22 cellular contexts compared by ENCODE assay signal in genomic region chr1:183602510-183602909, GRCh38. TPM values are rescaled to one million over a fixed set of nuclear protein-coding genes. Genes with fewer than 3 reads are reported as not detected.
DNase-seq lines count a peak whose midpoint lies in the region; ATAC-seq, FAIRE-seq and TF ChIP-seq lines count a peak whose summit lies in the region.
"Had no signal": no experiment of that assay in that cellular context is flagged by ENCODE, and none has a peak within 500 bp of the region (broad histone marks: within the 10 kb centered on the region; RNA-seq: fewer than 3 reads in every experiment).

No MANE protein-coding gene starts in this region.

- H3K36me3 ChIP-seq in GM12878 (ENCODE audit: control insufficient read depth in 2 of 2, insufficient read depth in 2 of 2, low read length in 1 of 2) (no peaks in the 10 kb centered on the region), hepatocyte (replicated peaks; ENCODE audit: insufficient read depth, low read depth) (no peaks in the 10 kb centered on the region), MG63 (no peaks in the 10 kb centered on the region)
- H3K36me3 ChIP-seq: BLaER1 had no signal

- H3K27me3 ChIP-seq in GM12878 (replicated peaks in 1 of 2; ENCODE audit: control insufficient read depth in 2 of 2, insufficient read depth in 2 of 2, low read length in 1 of 2): no peaks in the 10 kb centered on the region
- H3K27me3 ChIP-seq in hepatocyte: no peaks in the 10 kb centered on the region
- H3K27me3 ChIP-seq in MG63: no peaks in the 10 kb centered on the region
- H3K27me3 ChIP-seq: BLaER1 had no signal

- H3K9me3 Mint-ChIP-seq in CD14-positive monocyte: peaks cover 0 to 3% (median 0%) of the 10 kb centered on the region in 7 donors
- no peaks in the 10 kb centered on the region for H3K9me3 Mint-ChIP-seq in HFFc6
- no peaks in the 10 kb centered on the region for H3K9me3 Mint-ChIP-seq in activated naive CD4-positive, alpha-beta T cell treated with anti-CD3 and anti-CD28 coated beads, Interleukin-2, amount 10 ng/mL, durations not matched to agents 7 days and 5 days
- H3K9me3 Mint-ChIP-seq: CD8-positive, alpha-beta T cell; IgD-negative memory B cell had no signal

- intact Hi-C loops in CD14-positive monocyte (cut with micrococcal nuclease) (no loop called here), GM12878 (cut with micrococcal nuclease; ENCODE audit: unreplicated experiment) (loop anchor here (5.0 kb wide), 1 partner anchor 240 kb away; no protein-coding TSS in a partner anchor)

- no peak for TF ChIP-seq RAD21 in GM12878 (IDR thresholded peaks at IDR 0.05; ENCODE audit: insufficient read depth, low read depth, low read length)

- H3K27me3 Mint-ChIP-seq in CD14-positive monocyte (ENCODE audit: low read depth in 3 of 3) (no peaks in the 10 kb centered on the region), HFFc6 (ENCODE audit: insufficient read depth) (no peaks in the 10 kb centered on the region; the same call in none of the 2 replicates)
- H3K27me3 Mint-ChIP-seq in activated naive CD4-positive, alpha-beta T cell treated with anti-CD3 and anti-CD28 coated beads, Interleukin-2, amount 10 ng/mL, durations not matched to agents 7 days and 5 days: peaks cover 38% of the 10 kb centered on the region
- H3K27me3 Mint-ChIP-seq: IgD-negative memory B cell had no signal

- FAIRE-seq in GM12878 (lab: Jason Lieb, UNC): no peak
- FAIRE-seq: GM12891 had no signal

- H3K9ac ChIP-seq in GM12878 (ENCODE audit: control insufficient read depth, insufficient read depth, low read length): no peak overlapping the region
- H3K9ac ChIP-seq: BLaER1 had no signal

- no peak overlapping the region for H3K27ac ChIP-seq in GM12878 (ENCODE audit: control insufficient read depth, insufficient read depth)
- peak overlapping the region; percentile 73 for H3K27ac ChIP-seq in hepatocyte
- H3K27ac ChIP-seq: BLaER1 had no signal

- SMC1A ChIA-PET in GM12878 (lab: Charles Lee; ENCODE audit: uncharacterized antibody, unreplicated experiment): interaction anchor here (0.9 to 12.6 kb wide), 6 partner anchors 12 to 56 kb away, joined by 3 to 363 read pairs (median 4); partner anchors contain the start of gene NCF2

- RAD21 ChIA-PET in GM12878 (lab: Charles Lee; ENCODE audit: unreplicated experiment): interaction anchor here (0.6 to 8.5 kb wide), 5 partner anchors 12 to 296 kb away, joined by 3 to 188 read pairs (median 3); partner anchors contain the start of gene NCF2

- TF ChIP-seq CTCF in CD14-positive monocyte (IDR thresholded peaks at IDR 0.05) (no peak), HFFc6 (IDR thresholded peaks at IDR 0.05) (no peak), GM12878 (IDR thresholded peaks at IDR 0.05 in 2 of 3, conservative IDR thresholded peaks at IDR 0.05 in 1 of 3; ENCODE audit: control insufficient read depth in 2 of 3, extremely low read depth in 1 of 3, insufficient read depth in 1 of 3, low read depth in 3 of 3, low read length in 3 of 3) (no peak), hepatocyte (IDR thresholded peaks at IDR 0.05; ENCODE audit: poor library complexity) (no peak)

- TF ChIP-seq EP300 in GM12878 (IDR thresholded peaks at IDR 0.05; ENCODE audit: borderline replicate concordance in 1 of 2, control insufficient read depth in 1 of 2, low read depth in 2 of 2, low read length in 2 of 2): no peak

- H4K20me1 ChIP-seq in GM12878 (ENCODE audit: control insufficient read depth, insufficient read depth): no peaks in the 10 kb centered on the region
- no peaks in the 10 kb centered on the region for H4K20me1 ChIP-seq in hepatocyte (ENCODE audit: insufficient read depth, poor library complexity, severe bottlenecking)
- H4K20me1 ChIP-seq: BLaER1 had no signal

- H3K4me1 Mint-ChIP-seq in CD14-positive monocyte (peaks cover 93% of the 10 kb centered on the region), HFFc6 (ENCODE audit: low read depth) (peaks cover 75% of the 10 kb centered on the region)
- peaks cover 16% of the 10 kb centered on the region for H3K4me1 Mint-ChIP-seq in activated naive CD4-positive, alpha-beta T cell treated with anti-CD3 and anti-CD28 coated beads, Interleukin-2, amount 10 ng/mL, durations not matched to agents 7 days and 5 days

- CTCF ChIA-PET in GM12878 (lab: Yijun Ruan, JAX): interaction anchor here (0.8 to 9.8 kb wide), 4 partner anchors 12 to 124 kb away, joined by 3 to 152 read pairs (median 4); partner anchors contain the start of gene NCF2
- CTCF ChIA-PET in activated naive CD4-positive, alpha-beta T cell treated with anti-CD3 and anti-CD28 coated beads, Interleukin-2, amount 10 ng/mL, durations not matched to agents 7 days and 5 days (lab: Charles Lee): no interaction called here

- ATAC-seq in GM12878 (peak; percentile 5), GM19328 (IDR thresholded peaks at IDR 0.05; ENCODE audit: unreplicated experiment) (no peak)
- ATAC-seq: CD8-positive, alpha-beta T cell had no signal

- POLR2A ChIA-PET in GM12878 (lab: Charles Lee): interaction anchor here (1.1 to 9.4 kb wide), 2 partner anchors 10 to 49 kb away, joined by 3 to 199 read pairs; partner anchors contain the start of gene NCF2

- no peak overlapping the region for H2AFZ ChIP-seq in GM12878 (ENCODE audit: control insufficient read depth, low read depth, low read length)
- H2AFZ ChIP-seq in hepatocyte: no peak overlapping the region

- no peak overlapping the region for H3K4me2 ChIP-seq in GM12878 (ENCODE audit: control insufficient read depth, insufficient read depth)
- no peak overlapping the region for H3K4me2 ChIP-seq in hepatocyte
- H3K4me2 ChIP-seq: BLaER1 had no signal

- no peaks in the 10 kb centered on the region for H3K79me2 ChIP-seq in GM12878 (ENCODE audit: control insufficient read depth, insufficient read depth, low read length)
- H3K79me2 ChIP-seq in hepatocyte: no peaks in the 10 kb centered on the region

- H3K36me3 Mint-ChIP-seq in CD14-positive monocyte: peaks cover 4 to 15% of the 10 kb centered on the region in 2 donors
- no peaks in the 10 kb centered on the region for H3K36me3 Mint-ChIP-seq in HFFc6 (ENCODE audit: low read depth)
- no peaks in the 10 kb centered on the region for H3K36me3 Mint-ChIP-seq in activated naive CD4-positive, alpha-beta T cell treated with anti-CD3 and anti-CD28 coated beads, Interleukin-2, amount 10 ng/mL, durations not matched to agents 7 days and 5 days
- H3K36me3 Mint-ChIP-seq: CD8-positive, alpha-beta T cell; IgD-negative memory B cell had no signal

- no peaks in the 10 kb centered on the region for H3K9me2 ChIP-seq in hepatocyte (replicated peaks; ENCODE audit: insufficient read depth)

- H3K4me3 Mint-ChIP-seq in CD14-positive monocyte (no peak overlapping the region), HFFc6 (no peak overlapping the region)
- no peak overlapping the region for H3K4me3 Mint-ChIP-seq in activated naive CD4-positive, alpha-beta T cell treated with anti-CD3 and anti-CD28 coated beads, Interleukin-2, amount 10 ng/mL, durations not matched to agents 7 days and 5 days
- H3K4me3 Mint-ChIP-seq: CD8-positive, alpha-beta T cell; IgD-negative memory B cell had no signal

- DNase-seq in CD14-positive monocyte (ENCODE audit: low spot score) (no peak), HFFc6 (no peak), GM12878 (ENCODE audit: low read depth, low spot score) (no peak), hepatocyte (ENCODE audit: low spot score) (no peak), anterior cingulate cortex (lab: John Stamatoyannopoulos, UW) (no peak), MG63 (no peak)
- DNase-seq in activated naive CD4-positive, alpha-beta T cell treated with anti-CD3 and anti-CD28 coated beads, Interleukin-2, amount 10 ng/mL, durations not matched to agents 7 days and 5 days: no peak
- DNase-seq: 8988T; Calu3; CD8-positive, alpha-beta T cell; DMS79 treated with DMSO at 0.1 percent for 48 hours; GF-D8; GOT3; H7; KG1 had no signal

- 94% methylated on average over 1 of the region's 1 CpG for WGBS in GM12878 (ENCODE audit: insufficient coverage, insufficient replicate concordance, low lambda C conversion rate, missing lambda C conversion rate)
- WGBS in hepatocyte (ENCODE audit: low lambda C conversion rate, missing lambda C conversion rate): 100% methylated on average over 1 of the region's 1 CpG

- H3K4me1 ChIP-seq in GM12878 (ENCODE audit: control insufficient read depth, insufficient read depth, low read length) (peaks cover 58% of the 10 kb centered on the region), hepatocyte (ENCODE audit: insufficient read depth) (peaks cover 5% of the 10 kb centered on the region)

- H3K27ac Mint-ChIP-seq in CD14-positive monocyte (peak overlapping the region; percentile 31 to 100 (median 100)), HFFc6 (peak overlapping the region; percentile 33; the same call in 1 of the 2 replicates)
- no peak overlapping the region for H3K27ac Mint-ChIP-seq in activated naive CD4-positive, alpha-beta T cell treated with anti-CD3 and anti-CD28 coated beads, Interleukin-2, amount 10 ng/mL, durations not matched to agents 7 days and 5 days
- H3K27ac Mint-ChIP-seq: CD8-positive, alpha-beta T cell had no signal

- H3K4me3 ChIP-seq in GM12878: no peak overlapping the region
- no peak overlapping the region for H3K4me3 ChIP-seq in hepatocyte
- H3K4me3 ChIP-seq in MG63: no peak overlapping the region
- H3K4me3 ChIP-seq: BLaER1 had no signal

- no peaks in the 10 kb centered on the region; the same call in 1 of the 3 replicates for H3K9me3 ChIP-seq in GM12878 (replicated peaks; ENCODE audit: control insufficient read depth, insufficient read depth, low read length)
- H3K9me3 ChIP-seq in hepatocyte (ENCODE audit: low read depth): no peaks in the 10 kb centered on the region
- no peaks in the 10 kb centered on the region for H3K9me3 ChIP-seq in MG63
- H3K9me3 ChIP-seq: BLaER1 had no signal

- in situ Hi-C loops in GM12878 (cut with MboI): no loop called here

- no TSS peak for BruUV-seq in GM12878 (replicated peaks; lab: Mats Ljungman, UMichigan)

- no peak for TF ChIP-seq POLR2A in GM12878 (IDR thresholded peaks at IDR 0.05; ENCODE audit: low read depth, low read length)

RNA-seq across cellular contexts. Expression of gene NCF2, which starts 12.3 kb away (rescaled TPM):
- polyA plus RNA-seq in CD14-positive monocyte (100 to 1,000 TPM; 557 to 697 TPM), GM12878 (2011; rRNA removed) (256 and 273 TPM in 2 replicates), GM12878 (2014; fragmentation: Illumina TruSeq; extraction: Trizol) (96.9 and 98.4 TPM in 2 replicates), GM12878 (2014; fragmentation: Nextera tagmentation; extraction: Ambion mirVana) (10 to 100 TPM; 31.4 to 61.2 TPM), GM12878 (2014; rRNA removed) (82.0 and 91.3 TPM in 2 replicates), GM12878 (2016; fragmentation: Nextera tagmentation; extraction: Ambion mirVana) (10 to 100 TPM; 43.4 to 49.1 TPM), hepatocyte (0.52 and 3.1 TPM in 2 replicates)
- total RNA-seq in HFFc6 (2021; fragmentation: NEBNext Ultra II Directional; extraction: Animal tissue kit (Norgen Biotek cat#: 25700)): 1 to 10 TPM in 4 of 6 experiments, under 1 TPM in 2; 0.61 to 2.8 (median 1.5) TPM
- 173 and 175 TPM in 2 replicates for total RNA-seq in GM12878 (2013; cell fraction: nucleolus; rRNA removed)
- total RNA-seq in GM12878 (2014; rRNA removed) (85.5 and 99.5 TPM in 2 replicates), GM12878 (2014; rRNA removed; fragmentation: Illumina TruSeq; extraction: Trizol) (95.7 and 98.4 TPM in 2 replicates), GM12878 (2021) (68.8 and 71.1 TPM in 2 replicates), hepatocyte (2.4 and 13.7 TPM in 2 replicates)
- 19.4 TPM for polyA plus RNA-seq in GM12878 (2011; ENCODE audit: low read depth)
- 202 and 240 TPM in 2 replicates for polyA plus RNA-seq in GM12878 (2011; cell fraction: cytosol; rRNA removed)
- 192 and 214 TPM in 2 replicates for polyA plus RNA-seq in GM12878 (2011; cell fraction: nucleus; rRNA removed)
- 24.9 and 29.9 TPM in 2 replicates for polyA plus RNA-seq in GM12878 (2012)
- polyA minus RNA-seq in GM12878 (2011; rRNA and poly(A)+ RNA removed): 214 and 342 TPM in 2 replicates
- 62.0 and 76.6 TPM in 2 replicates for polyA minus RNA-seq in GM12878 (2011; cell fraction: cytosol; rRNA and poly(A)+ RNA removed)
- 58.5 and 84.8 TPM in 2 replicates for polyA minus RNA-seq in GM12878 (2011; cell fraction: nucleus; rRNA and poly(A)+ RNA removed)
- 0.53 and 0.64 TPM in 2 replicates for total RNA-seq in MG63 (2014; rRNA removed; shearing (Covaris generic); ENCODE audit: low replicate concordance)
- total RNA-seq: A673 had no signal

RNA-seq across cellular contexts. Expression of gene ARPC5, which starts 33.1 kb away (rescaled TPM):
- 1,000 to 10,000 TPM; 1,064 to 1,089 TPM for polyA plus RNA-seq in CD14-positive monocyte
- total RNA-seq in HFFc6 (2021; fragmentation: NEBNext Ultra II Directional; extraction: Animal tissue kit (Norgen Biotek cat#: 25700)): 100 to 1,000 TPM; 231 to 263 (median 249) TPM
- 63.2 and 67.3 TPM in 2 replicates for total RNA-seq in GM12878 (2013; cell fraction: nucleolus; rRNA removed)
- 306 and 348 TPM in 2 replicates for total RNA-seq in GM12878 (2014; rRNA removed)
- total RNA-seq in GM12878 (2014; rRNA removed; fragmentation: Illumina TruSeq; extraction: Trizol): 313 and 325 TPM in 2 replicates
- total RNA-seq in GM12878 (2021): 281 and 291 TPM in 2 replicates
- polyA plus RNA-seq in GM12878 (2011; ENCODE audit: low read depth): 98.1 TPM
- 469 and 611 TPM in 2 replicates for polyA plus RNA-seq in GM12878 (2011; rRNA removed)
- 138 and 175 TPM in 2 replicates for polyA plus RNA-seq in GM12878 (2011; cell fraction: cytosol; rRNA removed)
- 86.4 and 101 TPM in 2 replicates for polyA plus RNA-seq in GM12878 (2011; cell fraction: nucleus; rRNA removed)
- 217 and 241 TPM in 2 replicates for polyA plus RNA-seq in GM12878 (2012)
- 296 and 313 TPM in 2 replicates for polyA plus RNA-seq in GM12878 (2014; fragmentation: Illumina TruSeq; extraction: Trizol)
- polyA plus RNA-seq in GM12878 (2014; fragmentation: Nextera tagmentation; extraction: Ambion mirVana): 100 to 1,000 TPM; 246 to 274 TPM
- polyA plus RNA-seq in GM12878 (2014; rRNA removed): 238 and 284 TPM in 2 replicates
- polyA plus RNA-seq in GM12878 (2016; fragmentation: Nextera tagmentation; extraction: Ambion mirVana): 100 to 1,000 TPM; 752 to 784 TPM
- polyA minus RNA-seq in GM12878 (2011; rRNA and poly(A)+ RNA removed): 90.1 and 117 TPM in 2 replicates
- 118 and 126 TPM in 2 replicates for polyA minus RNA-seq in GM12878 (2011; cell fraction: cytosol; rRNA and poly(A)+ RNA removed)
- polyA minus RNA-seq in GM12878 (2011; cell fraction: nucleus; rRNA and poly(A)+ RNA removed): 47.9 and 94.0 TPM in 2 replicates
- 144 TPM in 2 replicates for total RNA-seq in hepatocyte
- 183 and 192 TPM in 2 replicates for polyA plus RNA-seq in hepatocyte
- total RNA-seq in MG63 (2014; rRNA removed; shearing (Covaris generic); ENCODE audit: low replicate concordance): 232 and 372 TPM in 2 replicates

RNA-seq across cellular contexts. Expression of gene APOBEC4, which starts 50.6 kb away (rescaled TPM):
- polyA plus RNA-seq in CD14-positive monocyte (not detected), GM12878 (2011; rRNA removed) (0.03 and 0.07 TPM in 2 replicates), GM12878 (2014; fragmentation: Illumina TruSeq; extraction: Trizol) (0.04 and 0.13 TPM in 2 replicates), GM12878 (2014; fragmentation: Nextera tagmentation; extraction: Ambion mirVana) (under 1 TPM in 1 of 2 experiments, not detected in 1; 0.05 TPM), GM12878 (2014; rRNA removed) (not detected in 2 replicates), GM12878 (2016; fragmentation: Nextera tagmentation; extraction: Ambion mirVana) (under 1 TPM in 1 of 2 experiments, not detected in 1; 0.25 TPM), hepatocyte (not detected in 2 replicates)
- total RNA-seq in HFFc6 (2021; fragmentation: NEBNext Ultra II Directional; extraction: Animal tissue kit (Norgen Biotek cat#: 25700)): not detected
- not detected in 2 replicates for total RNA-seq in GM12878 (2013; cell fraction: nucleolus; rRNA removed)
- total RNA-seq in GM12878 (2014; rRNA removed) (0.06 TPM in 1 of 2 replicates, not detected in the other), GM12878 (2014; rRNA removed; fragmentation: Illumina TruSeq; extraction: Trizol) (not detected in 2 replicates), GM12878 (2021) (not detected in 2 replicates), hepatocyte (0.37 TPM in 1 of 2 replicates, not detected in the other)
- polyA plus RNA-seq in GM12878 (2011; ENCODE audit: low read depth): not detected
- polyA plus RNA-seq in GM12878 (2011; cell fraction: cytosol; rRNA removed): not detected in 2 replicates
- 0.03 TPM in 1 of 2 replicates, not detected in the other for polyA plus RNA-seq in GM12878 (2011; cell fraction: nucleus; rRNA removed)
- polyA plus RNA-seq in GM12878 (2012): 0.04 and 0.09 TPM in 2 replicates
- polyA minus RNA-seq in GM12878 (2011; rRNA and poly(A)+ RNA removed): not detected in 2 replicates
- polyA minus RNA-seq in GM12878 (2011; cell fraction: cytosol; rRNA and poly(A)+ RNA removed): not detected in 2 replicates
- 0.19 and 0.36 TPM in 2 replicates for polyA minus RNA-seq in GM12878 (2011; cell fraction: nucleus; rRNA and poly(A)+ RNA removed)
- not detected in 2 replicates for total RNA-seq in MG63 (2014; rRNA removed; shearing (Covaris generic); ENCODE audit: low replicate concordance)
- total RNA-seq: A673; Calu3; CD8-positive, alpha-beta T cell; H7; HT-29 had no signal
- polyA plus RNA-seq: AG04450, IgD-negative memory B cell had no signal
